ENCODE assay signal across 18 cellular contexts in the genomic region with DNA sequence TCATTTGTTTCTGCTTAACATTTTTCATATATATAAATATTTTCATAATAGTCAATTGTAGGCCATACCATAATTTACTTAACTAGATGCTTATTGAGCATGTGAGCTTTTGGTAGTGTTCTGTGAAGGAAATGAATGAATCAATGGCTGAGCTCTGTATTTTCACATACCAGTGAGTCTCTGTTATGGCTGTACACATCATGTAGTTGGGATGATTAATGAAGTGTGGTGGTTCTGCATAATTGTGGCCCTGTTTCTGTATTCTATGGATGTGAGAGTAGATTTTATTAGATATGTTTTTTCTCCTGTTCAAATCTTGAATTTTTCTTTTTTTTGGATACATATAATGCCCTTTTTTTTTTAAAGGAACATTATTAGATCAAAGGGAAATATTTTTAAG. TPM values are rescaled to one million over a fixed set of nuclear protein-coding genes. Genes with fewer than 3 reads are reported as not detected.
DNase-seq lines count a peak whose midpoint lies in the region; ATAC-seq, FAIRE-seq and TF ChIP-seq lines count a peak whose summit lies in the region.
"Had no signal": no experiment of that assay in that cellular context is flagged by ENCODE, and none has a peak within 500 bp of the region (broad histone marks: within the 10 kb centered on the region; RNA-seq: fewer than 3 reads in every experiment).

No MANE protein-coding gene starts in this region.

- H3K27me3 Mint-ChIP-seq in naive thymus-derived CD4-positive, alpha-beta T cell, result peaks cover 0 to 24% (median 10%) of the 10 kb centered on the region in 5 donors
- H3K27me3 Mint-ChIP-seq: CD4-positive, alpha-beta memory T cell had no signal

- no peak overlapping the region for H3K9ac ChIP-seq in kidney (ENCODE audit: low read length in 2 of 2)

- DNase-seq in EL (peak; percentile 21), amniotic epithelial cell (ENCODE audit: low read depth) (peak; percentile 61), kidney (no peak), small intestine (no peak)
- no peak for DNase-seq in naive thymus-derived CD4-positive, alpha-beta T cell
- DNase-seq in activated CD4-positive, alpha-beta T cell treated with anti-CD3 and anti-CD28 coated beads, Interleukin-2, amount 50 U/mL, for 48 hours, result no peak
- no peak for DNase-seq in stimulated activated naive CD8-positive, alpha-beta T cell treated with anti-CD3 and anti-CD28 coated beads, Interleukin-15, Interleukin-2, amounts not matched to agents 100 U/mL and 50 U/mL, for 24 hours
- DNase-seq: ACHN; Calu3; CD4-positive, alpha-beta memory T cell; GDM1; NCI-H187; NCI-H345; NCI-H526 treated with DMSO at 0.1 percent for 48 hours; SHP77 treated with DMSO at 0.1 percent for 48 hours had no signal

- FAIRE-seq in kidney (lab: Jason Lieb, UNC) (peak; percentile 37), small intestine (lab: Jason Lieb, UNC) (peak; percentile 30)
- FAIRE-seq: GM12891, H54 had no signal

- H3K27me3 ChIP-seq in small intestine (ENCODE audit: control insufficient read depth in 2 of 2, insufficient read depth in 2 of 2, low read length in 2 of 2), result no peaks in the 10 kb centered on the region
- no peaks in the 10 kb centered on the region for H3K27me3 ChIP-seq in naive thymus-derived CD4-positive, alpha-beta T cell (ENCODE audit: control insufficient read depth in 2 of 2, insufficient read depth in 2 of 2, low read length in 2 of 2)

- intact Hi-C loops in kidney (cut with DNase I), result no loop called here
- intact Hi-C loops in naive thymus-derived CD4-positive, alpha-beta T cell (cut with micrococcal nuclease), result no loop called here

- H3K36me3 ChIP-seq in kidney (ENCODE audit: control insufficient read depth in 1 of 2, insufficient read depth in 2 of 2, low read length in 2 of 2) (peaks cover 3 to 5% of the 10 kb centered on the region in 2 donors), small intestine (ENCODE audit: control insufficient read depth in 2 of 2, insufficient read depth in 2 of 2, low read length in 2 of 2) (peaks cover 0 to 7% of the 10 kb centered on the region in 2 donors)
- H3K36me3 ChIP-seq in naive thymus-derived CD4-positive, alpha-beta T cell (ENCODE audit: control insufficient read depth in 2 of 3, insufficient read depth in 3 of 3, low read length in 3 of 3), result no peaks in the 10 kb centered on the region

- no peak overlapping the region for H3K4me3 Mint-ChIP-seq in naive thymus-derived CD4-positive, alpha-beta T cell
- H3K4me3 Mint-ChIP-seq: CD4-positive, alpha-beta memory T cell had no signal

- CTCF ChIA-PET in naive thymus-derived CD4-positive, alpha-beta T cell (lab: Charles Lee), result no interaction called here

- peaks cover 0 to 10% (median 4%) of the 10 kb centered on the region in 11 donors for H3K9me3 Mint-ChIP-seq in naive thymus-derived CD4-positive, alpha-beta T cell

- H3K27ac Mint-ChIP-seq in naive thymus-derived CD4-positive, alpha-beta T cell, result no peak overlapping the region
- H3K27ac Mint-ChIP-seq: CD4-positive, alpha-beta memory T cell had no signal

- TF ChIP-seq CTCF in kidney (IDR thresholded peaks at IDR 0.05; ENCODE audit: borderline replicate concordance, extremely low read depth, insufficient read depth), result no peak

- peaks cover 0 to 5% of the 10 kb centered on the region in 2 donors for H3K4me1 ChIP-seq in kidney (ENCODE audit: control insufficient read depth in 1 of 2, insufficient read depth in 1 of 2, low read depth in 1 of 2, low read length in 2 of 2)
- no peaks in the 10 kb centered on the region for H3K4me1 ChIP-seq in small intestine (ENCODE audit: control insufficient read depth in 2 of 2, insufficient read depth in 1 of 2, low read depth in 1 of 2, low read length in 1 of 2)
- peaks cover 0 to 4% of the 10 kb centered on the region in 2 donors for H3K4me1 ChIP-seq in naive thymus-derived CD4-positive, alpha-beta T cell (ENCODE audit: control insufficient read depth in 2 of 2, insufficient read depth in 2 of 2, low read length in 2 of 2)

- H3K9me3 ChIP-seq in kidney (ENCODE audit: control insufficient read depth in 1 of 2, low read length in 2 of 2) (no peaks in the 10 kb centered on the region), small intestine (ENCODE audit: control insufficient read depth, low read depth) (no peaks in the 10 kb centered on the region)
- no peaks in the 10 kb centered on the region for H3K9me3 ChIP-seq in naive thymus-derived CD4-positive, alpha-beta T cell (ENCODE audit: control insufficient read depth in 2 of 3, low read length in 3 of 3)

- peaks cover 7 to 12% (median 10%) of the 10 kb centered on the region in 7 donors for H3K4me1 Mint-ChIP-seq in naive thymus-derived CD4-positive, alpha-beta T cell

- peaks cover 0 to 19% (median 6%) of the 10 kb centered on the region in 5 donors for H3K36me3 Mint-ChIP-seq in naive thymus-derived CD4-positive, alpha-beta T cell

- POLR2A ChIA-PET in naive thymus-derived CD4-positive, alpha-beta T cell (lab: Charles Lee), result no interaction called here

- H3K4me3 ChIP-seq in kidney (ENCODE audit: low read length in 2 of 2) (no peak overlapping the region), small intestine (ENCODE audit: low read depth in 1 of 2, low read length in 2 of 2) (no peak overlapping the region)
- no peak overlapping the region for H3K4me3 ChIP-seq in naive thymus-derived CD4-positive, alpha-beta T cell (ENCODE audit: low read length)

- no peak for ATAC-seq in naive thymus-derived CD4-positive, alpha-beta T cell
- no peak for ATAC-seq in HG03378 (IDR thresholded peaks at IDR 0.05; ENCODE audit: unreplicated experiment)
- ATAC-seq in stimulated activated naive CD8-positive, alpha-beta T cell treated with anti-CD3 and anti-CD28 coated beads, Interleukin-15, Interleukin-2, amounts not matched to agents 100 U/mL and 50 U/mL, for 24 hours, result no peak

- H3K27ac ChIP-seq in kidney (ENCODE audit: low read depth in 2 of 2, low read length in 2 of 2) (no peak overlapping the region), small intestine (ENCODE audit: low read depth in 1 of 2, low read length in 1 of 2) (no peak overlapping the region)
- H3K27ac ChIP-seq in naive thymus-derived CD4-positive, alpha-beta T cell (ENCODE audit: low read depth, low read length), result no peak overlapping the region

RNA-seq across cellular contexts. Expression of gene CTNNA1, which starts 56.2 kb away (rescaled TPM):
- total RNA-seq in kidney, result 463 TPM
- polyA plus RNA-seq in kidney (ENCODE audit: insufficient read depth, low read depth, low replicate concordance) (177 TPM), small intestine (100 to 1,000 TPM; 145 to 222 (median 169) TPM)
- 10 to 100 TPM in 2 of 5 experiments, 1 to 10 TPM in 3; 3.7 to 52.9 (median 7.1) TPM for total RNA-seq in naive thymus-derived CD4-positive, alpha-beta T cell
- under 1 TPM; 0.78 to 0.92 TPM for polyA plus RNA-seq in naive thymus-derived CD4-positive, alpha-beta T cell

Comparison
In these comparisons a context has a peak if more than half of its experiments do, and no peak if none do; other contexts are left out.
1. DNase-seq: peak in EL (single experiment) and amniotic epithelial cell (single experiment); none in kidney (single experiment), small intestine (single experiment), naive thymus-derived CD4-positive, alpha-beta T cell (0 of 9), activated CD4-positive, alpha-beta T cell treated with anti-CD3 and anti-CD28 coated beads, Interleukin-2, amount 50 U/mL, for 48 hours (0 of 2) and stimulated activated naive CD8-positive, alpha-beta T cell treated with anti-CD3 and anti-CD28 coated beads, Interleukin-15, Interleukin-2, amounts not matched to agents 100 U/mL and 50 U/mL, for 24 hours (single experiment).
2. RNA of gene CTNNA1, which starts 56.2 kb away (polyA plus RNA-seq): 177 TPM in kidney (single experiment) and 145 to 222 TPM in small intestine; 0.78 to 0.92 TPM in naive thymus-derived CD4-positive, alpha-beta T cell; every median in the first group is over 10 times any median in the second.